In the genomic region with DNA sequence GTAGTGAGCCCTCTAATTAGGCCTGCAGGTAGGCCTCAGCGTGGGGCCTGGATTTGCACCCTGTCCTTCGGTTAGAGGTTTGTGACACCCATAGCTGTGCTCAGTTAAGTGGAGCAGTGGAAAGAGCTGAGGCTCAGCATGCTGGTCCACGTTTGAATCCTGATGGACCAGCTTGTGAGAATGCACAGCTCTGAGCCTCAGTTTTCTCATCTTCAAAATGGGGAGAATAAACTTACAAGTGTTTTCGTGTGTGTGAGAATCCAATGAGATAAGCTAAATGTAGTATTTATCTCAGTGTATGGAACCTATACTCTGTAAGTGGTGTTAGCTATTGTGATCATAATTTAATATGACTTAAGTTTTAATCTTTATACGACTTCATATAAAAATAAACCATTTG, we compare ENCODE assay signal across 28 cellular contexts.
"Had no signal": no experiment of that assay in that cellular context is flagged by ENCODE, and none has a peak within 500 bp of the region (broad histone marks: within the 10 kb centered on the region; RNA-seq: fewer than 3 reads in every experiment).

No MANE protein-coding gene starts in this region.

- H3K27ac ChIP-seq: dorsolateral prefrontal cortex, epithelial cell of prostate, gastrocnemius medialis, neural progenitor cell, parathyroid adenoma, suprapubic skin, transverse colon, upper lobe of right lung had no signal

- DNase-seq: dorsolateral prefrontal cortex; effector CD4-positive, alpha-beta T cell; endodermal cell; foreskin fibroblast; gastrocnemius medialis; head of caudate nucleus; mesenchymal stem cell; mucosa of descending colon; stimulated activated CD4-positive, alpha-beta T cell treated with anti-CD3 and anti-CD28 coated beads, Interleukin-12 subunit alpha, Interleukin-12 subunit beta, amount 100 ng/mL, for 4 hours; stimulated activated CD4-positive, alpha-beta T cell treated with anti-CD3 and anti-CD28 coated beads, Interleukin-1b, Interleukin-23, amount 100 ng/mL, for 48 hours; stimulated activated CD4-positive, alpha-beta T cell treated with anti-CD3 and anti-CD28 coated beads, Interleukin-4, amount 100 ng/mL, for 1 hour; stimulated activated CD8-positive, alpha-beta memory T cell treated with anti-CD3 and anti-CD28 coated beads, Interleukin-4, amount 100 ng/mL, for 48 hours; stimulated activated naive CD8-positive, alpha-beta T cell treated with anti-CD3 and anti-CD28 coated beads, Interleukin-15, amount 100 ng/mL, for 72 hours; transverse colon; upper lobe of right lung had no signal

- H3K4me2 ChIP-seq: smooth muscle cell had no signal

- H3K4me3 Mint-ChIP-seq: endodermal cell; mesothelial cell of epicardium; nephron; stimulated activated naive CD8-positive, alpha-beta T cell treated with anti-CD3 and anti-CD28 coated beads, Interleukin-15, amount 100 ng/mL, for 72 hours had no signal

- H3K36me3 Mint-ChIP-seq: mesothelial cell of epicardium had no signal

- H2AFZ ChIP-seq: neural progenitor cell, parathyroid adenoma had no signal

- H3K27me3 Mint-ChIP-seq: naive thymus-derived CD4-positive, alpha-beta T cell; stimulated activated naive CD8-positive, alpha-beta T cell treated with anti-CD3 and anti-CD28 coated beads, Interleukin-15, amount 100 ng/mL, for 72 hours had no signal

- H3K27ac Mint-ChIP-seq: progenitor cell of endocrine pancreas had no signal

- FAIRE-seq: colon, keratinocyte had no signal

- H3K9me3 Mint-ChIP-seq: endodermal cell; mesothelial cell of epicardium; naive thymus-derived CD4-positive, alpha-beta T cell; nephron; neural progenitor cell; stimulated activated naive CD8-positive, alpha-beta T cell treated with anti-CD3 and anti-CD28 coated beads, Interleukin-15, amount 100 ng/mL, for 72 hours had no signal

- H3K4me3 ChIP-seq: dorsolateral prefrontal cortex, gastrocnemius medialis, lung, mucosa of descending colon, neural progenitor cell, smooth muscle cell, suprapubic skin, transverse colon, upper lobe of right lung had no signal

- H3K9me3 ChIP-seq: gastrocnemius medialis, mucosa of descending colon, suprapubic skin, transverse colon, upper lobe of right lung had no signal

- ATAC-seq: gastrocnemius medialis; mucosa of descending colon; naive thymus-derived CD4-positive, alpha-beta T cell; sciatic nerve; stimulated activated naive CD8-positive, alpha-beta T cell treated with anti-CD3 and anti-CD28 coated beads, Interleukin-15, amount 100 ng/mL, for 72 hours had no signal

- H3K27me3 ChIP-seq: dorsolateral prefrontal cortex, gastrocnemius medialis, neural progenitor cell, suprapubic skin, transverse colon, upper lobe of right lung had no signal

- H3K9ac ChIP-seq: neural progenitor cell, parathyroid adenoma had no signal

- H3K36me3 ChIP-seq: gastrocnemius medialis, neural progenitor cell, suprapubic skin, transverse colon, upper lobe of right lung had no signal
